1 cellular context compared by ENCODE assay signal in genomic region chr3:63855333-63855940, GRCh38.
A peak's percentile ranks its signal among the peaks of the same experiment; 100 is the strongest.
TF ChIP-seq lines count a peak whose summit lies in the region.

No MANE protein-coding gene starts in this region.

TF ChIP-seq in H1, 55 proteins besides CTCF, POLR2A, EP300 and RAD21:
- no peak for TF ChIP-seq TEAD4 (IDR thresholded peaks at IDR 0.05; ENCODE audit: low read depth, low read length)
- TF ChIP-seq NANOG (IDR thresholded peaks at IDR 0.05; ENCODE audit: insufficient read depth, low read depth, low read length, poor library complexity, severe bottlenecking): peak; percentile 43
- TF ChIP-seq CEBPB (IDR thresholded peaks at IDR 0.05; ENCODE audit: low read depth, low read length): peak; percentile 44; the same call in 1 of the 2 replicates
